ENCODE assay signal across 5 cellular contexts in the genomic region with DNA sequence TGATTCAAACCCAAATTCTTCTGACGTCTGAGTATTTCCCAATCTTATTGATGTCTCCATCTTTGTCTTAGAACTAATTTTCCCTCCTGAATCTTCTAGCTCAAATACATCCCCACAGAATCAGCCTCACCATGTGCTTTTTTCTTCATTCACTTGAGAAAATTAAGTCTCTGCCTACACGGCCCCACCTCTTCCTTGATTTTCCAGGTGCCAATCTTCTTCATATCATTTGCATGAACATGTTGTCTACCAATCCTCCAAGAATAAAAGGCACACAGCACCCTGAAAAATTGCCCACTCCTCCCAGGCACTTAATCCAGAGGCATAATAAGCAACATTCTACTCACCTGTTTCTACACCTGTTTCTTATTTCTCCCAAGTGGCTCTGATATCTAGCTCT.
"Had no signal": no experiment of that assay in that cellular context is flagged by ENCODE, and none has a peak within 500 bp of the region (broad histone marks: within the 10 kb centered on the region; RNA-seq: fewer than 3 reads in every experiment).

No MANE protein-coding gene starts in this region.

- ATAC-seq: GM23338, K562 had no signal

- H3K4me3 ChIP-seq: GM23338, K562 had no signal

- DNase-seq: H9, HCEC 1CT, IMR-90 had no signal
